8 cellular contexts compared by ENCODE assay signal in genomic region chr19:34963531-34964406, GRCh38. TPM values are rescaled to one million over a fixed set of nuclear protein-coding genes. Genes with fewer than 3 reads are reported as not detected.
A peak's percentile ranks its signal among the peaks of the same experiment; 100 is the strongest.
DNase-seq lines count a peak whose midpoint lies in the region; ATAC-seq and TF ChIP-seq lines count a peak whose summit lies in the region.

Gene ZNF792, minus strand, starts transcription at chr19:34964229. Its CDS starts 567 bp downstream, at chr19:34963662.

- peak within 1 kb of the TSS; percentile 60 for H3K27ac Mint-ChIP-seq in activated naive CD4-positive, alpha-beta T cell treated with anti-CD3 and anti-CD28 coated beads for 36 hours

- TF ChIP-seq POLR2A in transverse colon (IDR thresholded peaks at IDR 0.05), result peak; percentile 21

- H3K9me3 ChIP-seq in transverse colon, result peaks cover 14 to 21% of the 10 kb centered on the region in 2 donors

- peak; percentile 92 for DNase-seq in AG20443 (ENCODE audit: low spot score)
- DNase-seq in HT-29 (ENCODE audit: low spot score), result peak; percentile 61
- peak; percentile 69 for DNase-seq in RPMI7951 (ENCODE audit: low read depth)
- peak; percentile 67 for DNase-seq in activated naive CD4-positive, alpha-beta T cell treated with anti-CD3 and anti-CD28 coated beads for 36 hours
- DNase-seq in glomerular endothelial cell (ENCODE audit: extremely low read depth, low read depth, low spot score), result no peak
- peak in 38 of 56 donors; percentile 3 to 71 (median 28) for DNase-seq in nucleus accumbens (lab: John Stamatoyannopoulos, UW)
- peak; percentile 73 for DNase-seq in transverse colon

- peak; percentile 77 for ATAC-seq in GM19035 (IDR thresholded peaks at IDR 0.05; ENCODE audit: unreplicated experiment)

- peaks cover 7 to 21% (median 12%) of the 10 kb centered on the region in 4 donors for H3K4me1 ChIP-seq in transverse colon

- in situ Hi-C loops in transverse colon (cut with MboI; ENCODE audit: low pct_ligation_motif_present in 1 of 4, low pct_unique_long_range_greater_than_20kb in 1 of 4, low sequenced_read_pairs in 3 of 4), result loop anchor here in 1 of 4 donors (10.0 kb wide), 1 partner anchor 51 kb away; no protein-coding TSS in a partner anchor

- intact Hi-C loops in activated naive CD4-positive, alpha-beta T cell treated with anti-CD3 and anti-CD28 coated beads for 36 hours (cut with micrococcal nuclease), result loop anchor here (1.0 to 10.0 kb wide), 2 partner anchors 37 to 189 kb away; partner anchors contain the start of genes ZNF30 and ZNF599
- intact Hi-C loops in transverse colon (cut with DNase I; ENCODE audit: low total_unique reads), result no loop called here

- H3K36me3 Mint-ChIP-seq in activated naive CD4-positive, alpha-beta T cell treated with anti-CD3 and anti-CD28 coated beads for 36 hours (ENCODE audit: low read depth), result peaks cover 49% of the 10 kb centered on the region

- 0 to 1% methylated on average over 3 to 46 of the region's 80 CpGs for WGBS in transverse colon (ENCODE audit: low coverage in 1 of 2), 2 donors

- H3K4me3 ChIP-seq in transverse colon, result peak within 1 kb of the TSS; percentile 85 to 100 (median 93)

- H3K4me3 Mint-ChIP-seq in activated naive CD4-positive, alpha-beta T cell treated with anti-CD3 and anti-CD28 coated beads for 36 hours, result peak within 1 kb of the TSS; percentile 89

- H3K9me3 Mint-ChIP-seq in activated naive CD4-positive, alpha-beta T cell treated with anti-CD3 and anti-CD28 coated beads for 36 hours, result peaks cover 59% of the 10 kb centered on the region

- peak in 2 of 5 experiments; percentile 8 to 16 for TF ChIP-seq CTCF in transverse colon (IDR thresholded peaks at IDR 0.05)

- H3K27me3 ChIP-seq in transverse colon, result no peaks in the 10 kb centered on the region

- H3K36me3 ChIP-seq in transverse colon, result peaks cover 3 to 23% (median 16%) of the 10 kb centered on the region in 4 donors

- no peaks in the 10 kb centered on the region for H3K27me3 Mint-ChIP-seq in activated naive CD4-positive, alpha-beta T cell treated with anti-CD3 and anti-CD28 coated beads for 36 hours (ENCODE audit: low read depth)

- no peak for TF ChIP-seq EP300 in transverse colon (IDR thresholded peaks at IDR 0.05; ENCODE audit: low read depth)

- CTCF ChIA-PET in activated naive CD4-positive, alpha-beta T cell treated with anti-CD3 and anti-CD28 coated beads for 36 hours (lab: Charles Lee), result interaction anchor here (0.6 to 1.4 kb wide), 6 partner anchors 10 to 204 kb away, joined by 3 to 4 read pairs (median 4); no protein-coding TSS in a partner anchor

- H3K4me1 Mint-ChIP-seq in activated naive CD4-positive, alpha-beta T cell treated with anti-CD3 and anti-CD28 coated beads for 36 hours (ENCODE audit: low read depth), result peaks cover 21% of the 10 kb centered on the region

- peak within 1 kb of the TSS; percentile 73 to 89 (median 80) for H3K27ac ChIP-seq in transverse colon

RNA-seq across cellular contexts. Expression of gene ZNF792, which starts in this region (rescaled TPM):
- total RNA-seq in HT-29 (2014; rRNA removed; shearing (Covaris generic)), result 11.8 and 12.7 TPM in 2 replicates
- 7.2 and 7.4 TPM in 2 replicates for total RNA-seq in RPMI7951 (2014; rRNA removed; shearing (Covaris generic))
- 1 to 10 TPM; 3.1 to 3.5 TPM for total RNA-seq in activated naive CD4-positive, alpha-beta T cell treated with anti-CD3 and anti-CD28 coated beads for 36 hours
- total RNA-seq in glomerular endothelial cell (20.7 and 30.8 TPM in 2 replicates), transverse colon (1 to 10 TPM; 3.4 to 8.4 (median 6.5) TPM)
